25 cellular contexts compared by ENCODE assay signal in genomic region chr11:17887779-17888178, GRCh38.
DNase-seq lines count a peak whose midpoint lies in the region; ATAC-seq and TF ChIP-seq lines count a peak whose summit lies in the region.
"Had no signal": no experiment of that assay in that cellular context is flagged by ENCODE, and none has a peak within 500 bp of the region (broad histone marks: within the 10 kb centered on the region; RNA-seq: fewer than 3 reads in every experiment).

No MANE protein-coding gene starts in this region.

- CTCF ChIA-PET in HEK293T (lab: Yijun Ruan, JAX): no interaction called here

- DNase-seq in HEK293T (ENCODE audit: extremely low spot score) (peak; percentile 14), cerebellar cortex (ENCODE audit: low spot score) (peak; percentile 63), iPS-NIHi11 (ENCODE audit: low spot score) (peak; percentile 30), retinal pigment epithelial cell (ENCODE audit: low read depth) (peak; percentile 8), HK-2 (ENCODE audit: unreplicated experiment) (no peak), NCI-H524 treated with DMSO at 0.1 percent for 48 hours (lab: John Stamatoyannopoulos, UW) (no peak), left lobe of liver (ENCODE audit: low spot score) (no peak)
- no peak for DNase-seq in stimulated activated CD4-positive, alpha-beta T cell treated with anti-CD3 and anti-CD28 coated beads, Interleukin-2, amount 100 ng/mL, for 24 hours
- DNase-seq: activated CD4-positive, alpha-beta T cell treated with anti-CD3 and anti-CD28 coated beads for 4 hours; activated CD8-positive, alpha-beta T cell treated with anti-CD3 and anti-CD28 coated beads, Interleukin-2, amount 10 ng/mL, durations not matched to agents 7 days and 5 days; amniotic stem cell; COR-L47; GF-D8; GM23248; lower lobe of right lung; MM.1S; naive thymus-derived CD4-positive, alpha-beta T cell; NCI-H2029 treated with DMSO at 0.1 percent for 48 hours; NCI-H69; stimulated activated naive CD8-positive, alpha-beta T cell treated with anti-CD3 and anti-CD28 coated beads, Interleukin-15, Interleukin-2, amounts not matched to agents 100 U/mL and 50 U/mL, for 24 hours; SW 1271; testis had no signal

- no peak for ATAC-seq in left lobe of liver
- ATAC-seq: activated CD8-positive, alpha-beta T cell treated with anti-CD3 and anti-CD28 coated beads, Interleukin-2, amount 10 ng/mL, durations not matched to agents 7 days and 5 days; activated T-helper 17 cell treated with anti-CD3 and anti-CD28 coated beads, Interleukin-2, amount 50 U/mL, for 72 hours; lower lobe of right lung; naive thymus-derived CD4-positive, alpha-beta T cell; stimulated activated naive CD8-positive, alpha-beta T cell treated with anti-CD3 and anti-CD28 coated beads, Interleukin-15, Interleukin-2, amounts not matched to agents 100 U/mL and 50 U/mL, for 24 hours had no signal

- POLR2A ChIA-PET in HEK293T (lab: Yijun Ruan, JAX): no interaction called here

- H3K4me3 ChIP-seq in retinal pigment epithelial cell (ENCODE audit: low read length): no peak overlapping the region
- H3K4me3 ChIP-seq: breast epithelium, GM23248, lower lobe of right lung, skin epidermis, testis had no signal

- no peak for TF ChIP-seq CTCF in retinal pigment epithelial cell (conservative IDR thresholded peaks at IDR 0.05; ENCODE audit: low read depth, low read length)

TF ChIP-seq in HEK293T, 16 proteins besides CTCF, POLR2A, EP300 and RAD21:
- TF ChIP-seq TARDBP (IDR thresholded peaks at IDR 0.05): no peak
- TF ChIP-seq, protein P1, sequence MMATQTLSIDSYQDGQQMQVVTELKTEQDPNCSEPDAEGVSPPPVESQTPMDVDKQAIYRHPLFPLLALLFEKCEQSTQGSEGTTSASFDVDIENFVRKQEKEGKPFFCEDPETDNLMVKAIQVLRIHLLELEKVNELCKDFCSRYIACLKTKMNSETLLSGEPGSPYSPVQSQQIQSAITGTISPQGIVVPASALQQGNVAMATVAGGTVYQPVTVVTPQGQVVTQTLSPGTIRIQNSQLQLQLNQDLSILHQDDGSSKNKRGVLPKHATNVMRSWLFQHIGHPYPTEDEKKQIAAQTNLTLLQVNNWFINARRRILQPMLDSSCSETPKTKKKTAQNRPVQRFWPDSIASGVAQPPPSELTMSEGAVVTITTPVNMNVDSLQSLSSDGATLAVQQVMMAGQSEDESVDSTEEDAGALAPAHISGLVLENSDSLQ (IDR thresholded peaks at IDR 0.05): peak; percentile 81
- no peak for TF ChIP-seq ZNF384 (IDR thresholded peaks at IDR 0.05)

Comparison
In these comparisons a context has a peak if more than half of its experiments do, and no peak if none do; other contexts are left out.
1. DNase-seq: peak in HEK293T (single experiment), cerebellar cortex (single experiment), iPS-NIHi11 (single experiment) and retinal pigment epithelial cell (single experiment); none in HK-2 (single experiment), NCI-H524 treated with DMSO at 0.1 percent for 48 hours (single experiment), left lobe of liver (single experiment) and stimulated activated CD4-positive, alpha-beta T cell treated with anti-CD3 and anti-CD28 coated beads, Interleukin-2, amount 100 ng/mL, for 24 hours (0 of 2).